9 cellular contexts compared by ENCODE assay signal in the genomic region with DNA sequence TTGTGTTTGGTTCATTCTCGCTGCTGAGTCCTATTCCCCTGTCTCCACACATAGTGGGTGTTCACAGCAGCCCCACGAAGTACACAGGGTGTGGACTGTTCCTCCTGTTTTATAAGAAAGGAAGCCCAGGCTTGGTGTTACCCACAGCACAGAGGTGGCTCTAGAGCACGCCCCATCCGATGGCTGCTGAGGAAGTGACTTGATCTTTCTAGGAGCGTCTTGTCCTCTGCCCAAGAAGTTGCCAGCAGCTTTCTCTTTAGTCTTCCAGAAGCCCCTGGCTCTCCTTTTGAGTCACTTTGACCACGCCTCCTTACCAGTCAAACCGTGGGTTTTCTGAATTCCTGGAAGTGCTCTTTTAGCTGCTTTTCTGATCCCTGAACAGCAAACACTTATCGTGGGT.
DNase-seq lines count a peak whose midpoint lies in the region; ATAC-seq and TF ChIP-seq lines count a peak whose summit lies in the region.
"Had no signal": no experiment of that assay in that cellular context is flagged by ENCODE, and none has a peak within 500 bp of the region (broad histone marks: within the 10 kb centered on the region; RNA-seq: fewer than 3 reads in every experiment).

No MANE protein-coding gene starts in this region.

- peak; percentile 25 for ATAC-seq in GM21619 (IDR thresholded peaks at IDR 0.05; ENCODE audit: unreplicated experiment)
- ATAC-seq in HG02623 (IDR thresholded peaks at IDR 0.05; ENCODE audit: unreplicated experiment): no peak

- H3K9me3 ChIP-seq in MG63: peaks cover 10% of the 10 kb centered on the region

- DNase-seq in activated CD8-positive, alpha-beta memory T cell treated with anti-CD3 and anti-CD28 coated beads for 1 hour (ENCODE audit: extremely low read depth in 1 of 2, low read depth in 1 of 2): peak; percentile 26 to 49
- DNase-seq in fibroblast of villous mesenchyme (ENCODE audit: low read depth): peak; percentile 25
- peak; percentile 31 for DNase-seq in stimulated activated CD8-positive, alpha-beta memory T cell treated with anti-CD3 and anti-CD28 coated beads, Interleukin-15, amount 100 ng/mL, for 1 hour (ENCODE audit: low read depth)
- DNase-seq in GM03348 (ENCODE audit: low spot score): no peak
- DNase-seq in MG63: no peak
- DNase-seq in NCI-H69 (lab: John Stamatoyannopoulos, UW): no peak
- DNase-seq: anterior cingulate cortex had no signal

- no peak overlapping the region for H3K4me3 ChIP-seq in fibroblast of villous mesenchyme (ENCODE audit: low read depth, low read length)
- no peak overlapping the region for H3K4me3 ChIP-seq in MG63

- H3K27me3 ChIP-seq in MG63: no peaks in the 10 kb centered on the region

- TF ChIP-seq CTCF in fibroblast of villous mesenchyme (IDR thresholded peaks at IDR 0.05; ENCODE audit: insufficient read depth, low read depth, low read length): no peak

- H3K36me3 ChIP-seq in MG63: peaks cover 4% of the 10 kb centered on the region; the same call in 1 of the 2 replicates

Comparison
In these comparisons a context has a peak if more than half of its experiments do, and no peak if none do; other contexts are left out.
1. DNase-seq: peak in activated CD8-positive, alpha-beta memory T cell treated with anti-CD3 and anti-CD28 coated beads for 1 hour (2 of 2), fibroblast of villous mesenchyme (single experiment) and stimulated activated CD8-positive, alpha-beta memory T cell treated with anti-CD3 and anti-CD28 coated beads, Interleukin-15, amount 100 ng/mL, for 1 hour (single experiment); none in GM03348 (single experiment), MG63 (single experiment) and NCI-H69 (single experiment).